Comparison of ENCODE assay signal across 1 cellular context in the genomic region with DNA sequence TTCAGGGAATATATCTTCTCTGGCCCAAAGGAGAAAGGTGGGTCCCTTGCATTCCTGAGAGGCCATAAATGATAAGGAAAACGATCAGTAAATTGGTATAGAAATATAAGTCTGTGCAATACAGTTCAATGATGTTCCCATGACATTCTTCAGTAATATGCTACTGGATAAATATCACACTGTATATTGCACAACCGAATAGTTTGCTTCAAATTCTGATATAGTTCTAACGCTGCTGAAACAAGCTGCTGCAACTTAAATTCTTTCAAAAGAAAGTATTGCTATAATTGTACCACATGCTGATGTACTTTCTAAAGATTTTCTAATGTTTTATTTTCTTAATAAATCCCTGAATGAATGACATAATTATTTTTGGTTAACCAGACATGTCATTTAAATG.
TF ChIP-seq lines count a peak whose summit lies in the region.

No MANE protein-coding gene starts in this region.

TF ChIP-seq in K562, 482 proteins besides CTCF, POLR2A, EP300 and RAD21 (continued from another document):
- TF ChIP-seq, protein P1, sequence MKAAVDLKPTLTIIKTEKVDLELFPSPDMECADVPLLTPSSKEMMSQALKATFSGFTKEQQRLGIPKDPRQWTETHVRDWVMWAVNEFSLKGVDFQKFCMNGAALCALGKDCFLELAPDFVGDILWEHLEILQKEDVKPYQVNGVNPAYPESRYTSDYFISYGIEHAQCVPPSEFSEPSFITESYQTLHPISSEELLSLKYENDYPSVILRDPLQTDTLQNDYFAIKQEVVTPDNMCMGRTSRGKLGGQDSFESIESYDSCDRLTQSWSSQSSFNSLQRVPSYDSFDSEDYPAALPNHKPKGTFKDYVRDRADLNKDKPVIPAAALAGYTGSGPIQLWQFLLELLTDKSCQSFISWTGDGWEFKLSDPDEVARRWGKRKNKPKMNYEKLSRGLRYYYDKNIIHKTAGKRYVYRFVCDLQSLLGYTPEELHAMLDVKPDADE (conservative IDR thresholded peaks at IDR 0.05; ENCODE audit: control insufficient read depth, low read depth, low read length), result no peak
- TF ChIP-seq PHF20 (IDR thresholded peaks at IDR 0.05; ENCODE audit: partially characterized antibody) (no peak), CEBPB (tag; IDR thresholded peaks at IDR 0.05) (peak; percentile 38; the same call in 1 of the 2 replicates), CEBPG (CRISPR knock-in tag; IDR thresholded peaks at IDR 0.05) (no peak), CEBPG (tag; conservative IDR thresholded peaks at IDR 0.05 in 1 of 2, IDR thresholded peaks at IDR 0.05 in 1 of 2) (peak; percentile 14 to 38; a peak in 1 of 4 replicates), NFATC3 (IDR thresholded peaks at IDR 0.05) (no peak)
- TF ChIP-seq, protein P2, sequence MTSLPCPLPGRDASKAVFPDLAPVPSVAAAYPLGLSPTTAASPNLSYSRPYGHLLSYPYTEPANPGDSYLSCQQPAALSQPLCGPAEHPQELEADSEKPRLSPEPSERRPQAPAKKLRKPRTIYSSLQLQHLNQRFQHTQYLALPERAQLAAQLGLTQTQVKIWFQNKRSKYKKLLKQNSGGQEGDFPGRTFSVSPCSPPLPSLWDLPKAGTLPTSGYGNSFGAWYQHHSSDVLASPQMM (CRISPR knock-in tag; IDR thresholded peaks at IDR 0.05), result no peak
- TF ChIP-seq, protein P3, sequence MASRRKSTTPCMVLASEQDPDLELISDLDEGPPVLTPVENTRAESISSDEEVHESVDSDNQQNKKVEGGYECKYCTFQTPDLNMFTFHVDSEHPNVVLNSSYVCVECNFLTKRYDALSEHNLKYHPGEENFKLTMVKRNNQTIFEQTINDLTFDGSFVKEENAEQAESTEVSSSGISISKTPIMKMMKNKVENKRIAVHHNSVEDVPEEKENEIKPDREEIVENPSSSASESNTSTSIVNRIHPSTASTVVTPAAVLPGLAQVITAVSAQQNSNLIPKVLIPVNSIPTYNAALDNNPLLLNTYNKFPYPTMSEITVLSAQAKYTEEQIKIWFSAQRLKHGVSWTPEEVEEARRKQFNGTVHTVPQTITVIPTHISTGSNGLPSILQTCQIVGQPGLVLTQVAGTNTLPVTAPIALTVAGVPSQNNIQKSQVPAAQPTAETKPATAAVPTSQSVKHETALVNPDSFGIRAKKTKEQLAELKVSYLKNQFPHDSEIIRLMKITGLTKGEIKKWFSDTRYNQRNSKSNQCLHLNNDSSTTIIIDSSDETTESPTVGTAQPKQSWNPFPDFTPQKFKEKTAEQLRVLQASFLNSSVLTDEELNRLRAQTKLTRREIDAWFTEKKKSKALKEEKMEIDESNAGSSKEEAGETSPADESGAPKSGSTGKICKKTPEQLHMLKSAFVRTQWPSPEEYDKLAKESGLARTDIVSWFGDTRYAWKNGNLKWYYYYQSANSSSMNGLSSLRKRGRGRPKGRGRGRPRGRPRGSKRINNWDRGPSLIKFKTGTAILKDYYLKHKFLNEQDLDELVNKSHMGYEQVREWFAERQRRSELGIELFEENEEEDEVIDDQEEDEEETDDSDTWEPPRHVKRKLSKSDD (conservative IDR thresholded peaks at IDR 0.05; ENCODE audit: low read length), result no peak
